Comparison of ENCODE assay signal across 15 cellular contexts in the genomic region with DNA sequence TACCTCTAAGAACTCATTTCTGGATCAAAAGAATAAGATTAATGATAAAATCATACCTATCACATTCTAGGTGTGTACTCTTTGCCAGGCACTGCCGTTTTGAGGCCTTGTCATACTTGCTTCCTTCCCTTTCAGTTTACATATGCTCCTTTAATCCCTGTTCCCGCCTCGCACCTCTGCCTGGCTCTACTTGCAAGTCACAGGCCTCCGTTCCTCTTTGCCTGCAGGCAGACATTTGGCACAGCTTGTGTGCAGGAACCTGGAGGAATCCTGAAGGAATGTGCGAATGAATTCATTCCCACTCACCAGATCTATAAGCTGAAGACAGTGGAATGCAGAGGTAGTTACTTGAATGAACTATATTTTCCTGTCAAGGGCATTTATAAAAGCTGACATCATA. TPM values are rescaled to one million over a fixed set of nuclear protein-coding genes. Genes with fewer than 3 reads are reported as not detected.
DNase-seq lines count a peak whose midpoint lies in the region; ATAC-seq and TF ChIP-seq lines count a peak whose summit lies in the region.
"Had no signal": no experiment of that assay in that cellular context is flagged by ENCODE, and none has a peak within 500 bp of the region (broad histone marks: within the 10 kb centered on the region; RNA-seq: fewer than 3 reads in every experiment).

No MANE protein-coding gene starts in this region.

- in situ Hi-C loops in ACHN (cut with HindIII; ENCODE audit: low pct_ligation_motif_present, low pct_unique_long_range_greater_than_20kb, low sequenced_read_pairs): no loop called here

- no peak for TF ChIP-seq POLR2A in stomach (IDR thresholded peaks at IDR 0.05)

- H3K79me1 ChIP-seq in mesenchymal stem cell (replicated peaks; ENCODE audit: low read length, poor library complexity, severe bottlenecking): peaks cover 10% of the 10 kb centered on the region

- no peak overlapping the region for H4K91ac ChIP-seq in mesenchymal stem cell (ENCODE audit: low read length)

- no peak for TF ChIP-seq CTCF in stomach (IDR thresholded peaks at IDR 0.05)

- no peak overlapping the region for H3K14ac ChIP-seq in mesenchymal stem cell (ENCODE audit: low read length in 2 of 2)

- no peak overlapping the region for H2AK5ac ChIP-seq in mesenchymal stem cell (ENCODE audit: low read length, severe bottlenecking)

- no peak overlapping the region for H2BK12ac ChIP-seq in mesenchymal stem cell (ENCODE audit: low read length in 2 of 2)

- no peak overlapping the region for H3K4ac ChIP-seq in mesenchymal stem cell (ENCODE audit: low read depth in 1 of 2, low read length in 2 of 2)

- H3K9me3 ChIP-seq in ectodermal cell (ENCODE audit: control insufficient read depth, low read length): no peaks in the 10 kb centered on the region
- no peaks in the 10 kb centered on the region for H3K9me3 ChIP-seq in mesenchymal stem cell (ENCODE audit: control insufficient read depth, low read length)
- no peaks in the 10 kb centered on the region for H3K9me3 ChIP-seq in stomach
- H3K9me3 ChIP-seq: mucosa of descending colon had no signal

- H3K27me3 ChIP-seq in ectodermal cell (ENCODE audit: control insufficient read depth, insufficient read depth, low read length, poor library complexity, severe bottlenecking): no peaks in the 10 kb centered on the region
- no peaks in the 10 kb centered on the region for H3K27me3 ChIP-seq in mesenchymal stem cell (ENCODE audit: control insufficient read depth in 1 of 2, insufficient read depth in 1 of 2, low read length in 2 of 2)
- H3K27me3 ChIP-seq in stomach: no peaks in the 10 kb centered on the region

- 42 to 48% methylated on average over 5 of the region's 5 CpGs for WGBS in ectodermal cell, 2 experiments
- WGBS in mesenchymal stem cell: 62% methylated on average over 5 of the region's 5 CpGs
- WGBS in stomach, 5 donors: 22 to 43% (median 32%) methylated on average over 5 of the region's 5 CpGs

- H3K4me1 ChIP-seq in ectodermal cell (ENCODE audit: control insufficient read depth, insufficient read depth, low read length): peaks cover 94% of the 10 kb centered on the region
- H3K4me1 ChIP-seq in mesenchymal stem cell (ENCODE audit: control insufficient read depth, insufficient read depth, low read depth, low read length): peaks cover 8% of the 10 kb centered on the region
- H3K4me1 ChIP-seq in stomach: peaks cover 42 to 90% (median 66%) of the 10 kb centered on the region in 4 donors

- intact Hi-C loops in stomach (cut with DNase I; ENCODE audit: low total_unique reads): no loop called here

- ATAC-seq in HG02852 (IDR thresholded peaks at IDR 0.05; ENCODE audit: unreplicated experiment): no peak
- ATAC-seq: mucosa of descending colon had no signal

- no peak overlapping the region for H2BK15ac ChIP-seq in mesenchymal stem cell (ENCODE audit: low read depth, poor library complexity, severe bottlenecking)

- H2AFZ ChIP-seq in mesenchymal stem cell (ENCODE audit: low read depth, low read length): no peak overlapping the region
- H2AFZ ChIP-seq: parathyroid adenoma had no signal

- H3K23ac ChIP-seq in mesenchymal stem cell (ENCODE audit: low read length in 2 of 2): no peak overlapping the region

- H3K36me3 ChIP-seq in ectodermal cell (ENCODE audit: control insufficient read depth, insufficient read depth, low read length) (no peaks in the 10 kb centered on the region), mesenchymal stem cell (ENCODE audit: control insufficient read depth in 1 of 2, insufficient read depth in 2 of 2, low read depth in 1 of 2, low read length in 2 of 2) (peaks cover 0 to 3% of the 10 kb centered on the region in 2 experiments), stomach (no peaks in the 10 kb centered on the region)

- no peak overlapping the region for H4K8ac ChIP-seq in mesenchymal stem cell (ENCODE audit: low read length)

- no peak overlapping the region for H3K4me2 ChIP-seq in mesenchymal stem cell (ENCODE audit: low read length, poor library complexity, severe bottlenecking)
- H3K4me2 ChIP-seq: KMS-11 had no signal

- no peak overlapping the region for H3K9ac ChIP-seq in mesenchymal stem cell (ENCODE audit: low read length)
- H3K9ac ChIP-seq: KMS-11, parathyroid adenoma had no signal

- no peak overlapping the region for H3K4me3 ChIP-seq in ectodermal cell (ENCODE audit: insufficient read depth, low read depth, low read length)
- no peak overlapping the region for H3K4me3 ChIP-seq in mesenchymal stem cell (ENCODE audit: insufficient read depth in 1 of 2, low read depth in 1 of 2, low read length in 2 of 2)
- no peak overlapping the region for H3K4me3 ChIP-seq in stomach
- H3K4me3 ChIP-seq: mucosa of descending colon had no signal

- no peak for TF ChIP-seq EP300 in stomach (IDR thresholded peaks at IDR 0.05)

- no peak overlapping the region for H2BK120ac ChIP-seq in mesenchymal stem cell (ENCODE audit: low read depth, low read length)

- DNase-seq in NCI-H226 (peak; percentile 57), mesenchymal stem cell (no peak), stomach (peak; percentile 64), hypothalamus (lab: John Stamatoyannopoulos, UW) (no peak), ACHN (no peak)
- DNase-seq: activated CD4-positive, alpha-beta T cell treated with anti-CD3 and anti-CD28 coated beads for 48 hours; kidney; mucosa of descending colon; NCI-H1105 treated with DMSO at 0.1 percent for 48 hours; NCI-H2171 treated with DMSO at 0.1 percent for 48 hours; stimulated activated CD4-positive, alpha-beta T cell treated with anti-CD3 and anti-CD28 coated beads, Interleukin-15, amount 100 ng/mL, for 24 hours had no signal

- no peak overlapping the region for H3K18ac ChIP-seq in mesenchymal stem cell (ENCODE audit: low read depth in 1 of 2, low read length in 2 of 2)

- H2BK5ac ChIP-seq in mesenchymal stem cell (ENCODE audit: low read depth, low read length, poor library complexity, severe bottlenecking): no peak overlapping the region

- H3K27ac ChIP-seq in ectodermal cell (ENCODE audit: insufficient read depth, low read depth, low read length, poor library complexity, severe bottlenecking): peak overlapping the region; percentile 67
- peak overlapping the region; percentile 30 for H3K27ac ChIP-seq in mesenchymal stem cell (ENCODE audit: low read length, poor library complexity, severe bottlenecking)
- peak overlapping the region; percentile 14 to 75 (median 50) for H3K27ac ChIP-seq in stomach
- H3K27ac ChIP-seq: KMS-11, parathyroid adenoma had no signal

RNA-seq across cellular contexts. Expression of gene WLS, which starts 13.8 kb away (rescaled TPM):
- polyA plus RNA-seq in ectodermal cell (2013, experiment 1 of 4): 532 TPM
- 611 TPM for polyA plus RNA-seq in ectodermal cell (2013, experiment 2 of 4)
- polyA plus RNA-seq in ectodermal cell (2013, experiment 3 of 4): 377 TPM
- 459 TPM for polyA plus RNA-seq in ectodermal cell (2013, experiment 4 of 4)
- polyA plus RNA-seq in mesenchymal stem cell (2013, experiment 1 of 2): 349 TPM
- polyA plus RNA-seq in mesenchymal stem cell (2013, experiment 2 of 2): 359 TPM
- total RNA-seq in stomach: 100 to 1,000 TPM in 2 of 5 donors, 10 to 100 TPM in 3; 56.2 to 194 (median 92.2) TPM
- 10 to 100 TPM; 17.9 to 50.8 (median 37.9) TPM for polyA plus RNA-seq in stomach

Comparison
In these comparisons a context has a peak if more than half of its experiments do, and no peak if none do; other contexts are left out.
1. DNase-seq: peak in NCI-H226 (single experiment) and stomach (single experiment); none in mesenchymal stem cell (single experiment), hypothalamus (0 of 51) and ACHN (single experiment).
2. Peak in every context shown above with its lines, with median percentiles within 50 percentile points of each other: H3K27ac ChIP-seq.